In the genomic region with DNA sequence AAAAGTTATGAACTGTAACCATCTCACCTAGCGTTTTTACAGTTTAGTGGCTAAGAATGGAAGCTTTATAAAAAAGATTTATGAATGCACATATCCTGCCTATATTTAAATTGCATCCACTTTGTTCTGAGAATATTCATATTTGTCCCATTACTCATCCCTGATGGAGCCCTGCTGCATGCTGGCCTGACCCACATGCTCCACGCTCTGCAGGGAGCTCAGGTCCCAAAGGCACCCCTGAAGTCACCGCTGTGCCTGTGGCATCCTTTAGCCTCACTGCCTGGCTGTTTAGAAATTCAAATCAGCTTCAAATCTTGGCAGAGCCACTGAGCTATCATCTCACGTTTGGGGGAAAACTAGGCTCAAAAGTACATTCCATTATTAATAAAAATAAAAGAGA, we compare ENCODE assay signal across 22 cellular contexts. TPM values are rescaled to one million over a fixed set of nuclear protein-coding genes. Genes with fewer than 3 reads are reported as not detected.
DNase-seq lines count a peak whose midpoint lies in the region; ATAC-seq and TF ChIP-seq lines count a peak whose summit lies in the region.
"Had no signal": no experiment of that assay in that cellular context is flagged by ENCODE, and none has a peak within 500 bp of the region (broad histone marks: within the 10 kb centered on the region; RNA-seq: fewer than 3 reads in every experiment).

No MANE protein-coding gene starts in this region.

- no peak for TF ChIP-seq POLR2A in IMR-90 (IDR thresholded peaks at IDR 0.05; ENCODE audit: low read depth, low read length)

- no peak overlapping the region for H4K91ac ChIP-seq in IMR-90 (ENCODE audit: insufficient read depth, low read depth, low read length)

- H3K27ac Mint-ChIP-seq in glutamatergic neuron (ENCODE audit: unreplicated experiment), result no peak overlapping the region
- H3K27ac Mint-ChIP-seq: activated CD4-positive, alpha-beta T cell treated with anti-CD3 and anti-CD28 coated beads, Interleukin-2, amount 10 ng/mL, durations not matched to agents 7 days and 5 days; activated naive CD4-positive, alpha-beta T cell treated with anti-CD3 and anti-CD28 coated beads, Interleukin-2, amount 10 ng/mL, durations not matched to agents 7 days and 5 days; effector memory CD8-positive, alpha-beta T cell; naive thymus-derived CD8-positive, alpha-beta T cell; stimulated activated naive CD8-positive, alpha-beta T cell treated with anti-CD3 and anti-CD28 coated beads, Interleukin-15, Interleukin-2, amounts not matched to agents 100 ng/mL and 50 ng/mL, for 24 hours had no signal

- H3K9me3 ChIP-seq in IMR-90 (ENCODE audit: control insufficient read depth, insufficient read depth, low read length) (no peaks in the 10 kb centered on the region), mammary epithelial cell (replicated peaks; ENCODE audit: insufficient read depth, low read length) (no peaks in the 10 kb centered on the region)
- H3K9me3 ChIP-seq: prostate gland had no signal

- H2AK9ac ChIP-seq in IMR-90 (replicated peaks; ENCODE audit: low read depth, low read length, poor library complexity), result no peak overlapping the region

- no peak overlapping the region for H2AK5ac ChIP-seq in IMR-90 (ENCODE audit: low read depth, low read length)

- H3K36me3 ChIP-seq in IMR-90 (ENCODE audit: control insufficient read depth, insufficient read depth, low read length) (no peaks in the 10 kb centered on the region), mammary epithelial cell (ENCODE audit: insufficient read depth, low read length) (no peaks in the 10 kb centered on the region)
- H3K36me3 ChIP-seq: prostate gland had no signal

- H3K79me1 ChIP-seq in IMR-90 (ENCODE audit: low read depth in 1 of 2, low read length in 2 of 2), result no peaks in the 10 kb centered on the region

- DNase-seq in AG20443 (ENCODE audit: low spot score), result peak; percentile 45
- peak; percentile 9 for DNase-seq in IMR-90
- peak; percentile 5 for DNase-seq in mammary epithelial cell
- DNase-seq in glutamatergic neuron, result peak; percentile 30
- DNase-seq in NCI-H748 treated with DMSO at 0.1 percent for 48 hours (lab: John Stamatoyannopoulos, UW), result no peak
- DNase-seq in stimulated activated CD4-positive, alpha-beta T cell treated with anti-CD3 and anti-CD28 coated beads, Interleukin-15, amount 100 ng/mL, for 24 hours, result no peak
- DNase-seq in central memory CD4-positive, alpha-beta T cell, result no peak
- DNase-seq: activated CD4-positive, alpha-beta T cell treated with anti-CD3 and anti-CD28 coated beads, Interleukin-2, amount 10 ng/mL, durations not matched to agents 7 days and 5 days; activated naive CD4-positive, alpha-beta T cell treated with anti-CD3 and anti-CD28 coated beads, Interleukin-2, amount 10 ng/mL, durations not matched to agents 7 days and 5 days; effector memory CD8-positive, alpha-beta T cell; naive thymus-derived CD8-positive, alpha-beta T cell; NCI-H2029; NCI-H510A; stimulated activated CD4-positive, alpha-beta T cell treated with anti-CD3 and anti-CD28 coated beads, Interleukin-12 subunit alpha, Interleukin-12 subunit beta, amount 100 ng/mL, for 4 hours had no signal

- POLR2A ChIA-PET in IMR-90 (lab: Charles Lee; ENCODE audit: unreplicated experiment), result no interaction called here

- 60% methylated on average over 1 of the region's 4 CpGs; no CpG with 5 or more reads in 1 of the 2 experiments for WGBS in IMR-90 (ENCODE audit: extremely low coverage in 2 of 2, insufficient read length in 1 of 2), 2 experiments
- 64% methylated on average over 4 of the region's 4 CpGs for WGBS in mammary epithelial cell (ENCODE audit: low coverage, missing lambda C conversion rate)

- BruUV-seq in IMR-90 (replicated peaks; lab: Mats Ljungman, UMichigan), result no TSS peak
- BruUV-seq in mammary epithelial cell (replicated peaks; lab: Mats Ljungman, UMichigan), result no TSS peak

- peak; percentile 56; the same call in 1 of the 2 replicates for ATAC-seq in IMR-90 (ENCODE audit: low read depth)
- no peak for ATAC-seq in HG02852 (IDR thresholded peaks at IDR 0.05; ENCODE audit: unreplicated experiment)
- ATAC-seq: effector memory CD8-positive, alpha-beta T cell; HCT116; HepG2; naive thymus-derived CD8-positive, alpha-beta T cell had no signal

- H4K5ac ChIP-seq in IMR-90 (ENCODE audit: low read depth, low read length), result no peak overlapping the region

- no peaks in the 10 kb centered on the region for H3K9me1 ChIP-seq in IMR-90 (ENCODE audit: insufficient read depth, low read length)

- H3K14ac ChIP-seq in IMR-90 (replicated peaks; ENCODE audit: low read depth, low read length), result no peak overlapping the region

- no peak overlapping the region for H3K4me2 ChIP-seq in IMR-90 (ENCODE audit: low read depth, low read length)
- H3K4me2 ChIP-seq in mammary epithelial cell (ENCODE audit: insufficient read depth, low read depth, low read length), result no peak overlapping the region

- in situ Hi-C loops in IMR-90 (cut with MboI; ENCODE audit: low sequenced_read_pairs) (no loop called here), mammary epithelial cell (cut with MboI; ENCODE audit: low sequenced_read_pairs in 2 of 2) (no loop called here)

- no peak for TF ChIP-seq CTCF in IMR-90 (conservative IDR thresholded peaks at IDR 0.05; ENCODE audit: low read depth, low read length)
- TF ChIP-seq CTCF in mammary epithelial cell (conservative IDR thresholded peaks at IDR 0.05 in 1 of 2, IDR thresholded peaks at IDR 0.05 in 1 of 2; ENCODE audit: extremely low read depth in 1 of 2, insufficient read depth in 1 of 2, low read depth in 1 of 2, low read length in 2 of 2), result no peak
- no peak for TF ChIP-seq CTCF in glutamatergic neuron (IDR thresholded peaks at IDR 0.05; ENCODE audit: partially characterized antibody, unreplicated experiment)

- H3K27ac ChIP-seq in IMR-90 (ENCODE audit: insufficient read depth, low read length) (no peak overlapping the region), mammary epithelial cell (ENCODE audit: insufficient read depth, low read depth, low read length) (no peak overlapping the region)
- H3K27ac ChIP-seq: prostate gland had no signal

- TF ChIP-seq RAD21 in IMR-90 (IDR thresholded peaks at IDR 0.05; ENCODE audit: low read length), result no peak

- H3K27me3 ChIP-seq in IMR-90 (ENCODE audit: control insufficient read depth, insufficient read depth, low read length), result no peaks in the 10 kb centered on the region
- H3K27me3 ChIP-seq in mammary epithelial cell (ENCODE audit: insufficient read depth, low read length), result peaks cover 2% of the 10 kb centered on the region

- CTCF ChIA-PET in IMR-90 (lab: Yijun Ruan, JAX) (no interaction called here), mammary epithelial cell (lab: Charles Lee; ENCODE audit: low non-redundant PET) (no interaction called here)

- H3K4me1 ChIP-seq in IMR-90 (ENCODE audit: control insufficient read depth, insufficient read depth, low read length) (no peaks in the 10 kb centered on the region), mammary epithelial cell (ENCODE audit: insufficient read depth, low read length) (no peaks in the 10 kb centered on the region)
- H3K4me1 ChIP-seq: prostate gland had no signal

- H3K79me2 ChIP-seq in mammary epithelial cell (ENCODE audit: insufficient read depth, low read length), result no peaks in the 10 kb centered on the region

- H2BK120ac ChIP-seq in IMR-90 (ENCODE audit: low read depth, low read length), result no peak overlapping the region

- no peak overlapping the region for H4K8ac ChIP-seq in IMR-90 (ENCODE audit: low read depth in 2 of 2, low read length in 2 of 2)

- peaks cover 4% of the 10 kb centered on the region for H3K27me3 Mint-ChIP-seq in glutamatergic neuron (ENCODE audit: unreplicated experiment)
- H3K27me3 Mint-ChIP-seq: activated CD4-positive, alpha-beta T cell treated with anti-CD3 and anti-CD28 coated beads, Interleukin-2, amount 10 ng/mL, durations not matched to agents 7 days and 5 days; activated naive CD4-positive, alpha-beta T cell treated with anti-CD3 and anti-CD28 coated beads, Interleukin-2, amount 10 ng/mL, durations not matched to agents 7 days and 5 days; effector memory CD8-positive, alpha-beta T cell had no signal

- H3K4ac ChIP-seq in IMR-90 (ENCODE audit: low read depth, low read length), result no peak overlapping the region

- no peaks in the 10 kb centered on the region for H3K9me3 Mint-ChIP-seq in glutamatergic neuron (ENCODE audit: unreplicated experiment)

- H2BK20ac ChIP-seq in IMR-90 (ENCODE audit: low read depth, low read length), result no peak overlapping the region

- H3K4me1 Mint-ChIP-seq in glutamatergic neuron (ENCODE audit: low read depth, unreplicated experiment), result peaks cover 5% of the 10 kb centered on the region
- H3K4me1 Mint-ChIP-seq: activated CD4-positive, alpha-beta T cell treated with anti-CD3 and anti-CD28 coated beads, Interleukin-2, amount 10 ng/mL, durations not matched to agents 7 days and 5 days; activated naive CD4-positive, alpha-beta T cell treated with anti-CD3 and anti-CD28 coated beads, Interleukin-2, amount 10 ng/mL, durations not matched to agents 7 days and 5 days; naive thymus-derived CD8-positive, alpha-beta T cell had no signal

- H2AFZ ChIP-seq in IMR-90 (replicated peaks; ENCODE audit: low read length, poor library complexity) (no peak overlapping the region), mammary epithelial cell (ENCODE audit: low read depth, low read length) (no peak overlapping the region)

- H2BK5ac ChIP-seq in IMR-90 (ENCODE audit: low read depth, low read length, poor library complexity, severe bottlenecking), result no peak overlapping the region

- H3K18ac ChIP-seq in IMR-90 (ENCODE audit: low read depth, low read length), result no peak overlapping the region

- no peak overlapping the region for H3K23ac ChIP-seq in IMR-90 (ENCODE audit: low read depth, low read length)

- H2BK15ac ChIP-seq in IMR-90 (ENCODE audit: low read depth, low read length), result no peak overlapping the region

- H3K4me3 Mint-ChIP-seq in glutamatergic neuron (ENCODE audit: unreplicated experiment), result no peak overlapping the region
- H3K4me3 Mint-ChIP-seq: activated CD4-positive, alpha-beta T cell treated with anti-CD3 and anti-CD28 coated beads, Interleukin-2, amount 10 ng/mL, durations not matched to agents 7 days and 5 days; activated naive CD4-positive, alpha-beta T cell treated with anti-CD3 and anti-CD28 coated beads, Interleukin-2, amount 10 ng/mL, durations not matched to agents 7 days and 5 days; effector memory CD8-positive, alpha-beta T cell; naive thymus-derived CD8-positive, alpha-beta T cell; stimulated activated naive CD8-positive, alpha-beta T cell treated with anti-CD3 and anti-CD28 coated beads, Interleukin-15, Interleukin-2, amounts not matched to agents 100 ng/mL and 50 ng/mL, for 24 hours had no signal

- H3K9ac ChIP-seq in IMR-90 (ENCODE audit: low read depth, low read length) (no peak overlapping the region), mammary epithelial cell (ENCODE audit: insufficient read depth, low read length) (no peak overlapping the region)

- H3K4me3 ChIP-seq in IMR-90 (ENCODE audit: insufficient read depth, low read depth, low read length) (no peak overlapping the region), mammary epithelial cell (replicated peaks in 1 of 3; ENCODE audit: insufficient read depth in 1 of 3, low read depth in 2 of 3, low read length in 3 of 3) (no peak overlapping the region)
- H3K4me3 ChIP-seq: prostate gland had no signal

- H4K20me1 ChIP-seq in IMR-90 (ENCODE audit: insufficient read depth, low read length) (no peaks in the 10 kb centered on the region), mammary epithelial cell (ENCODE audit: insufficient read depth, low read length) (no peaks in the 10 kb centered on the region)

- no peaks in the 10 kb centered on the region for H3K36me3 Mint-ChIP-seq in glutamatergic neuron (ENCODE audit: unreplicated experiment)
- H3K36me3 Mint-ChIP-seq: activated naive CD4-positive, alpha-beta T cell treated with anti-CD3 and anti-CD28 coated beads, Interleukin-2, amount 10 ng/mL, durations not matched to agents 7 days and 5 days; naive thymus-derived CD8-positive, alpha-beta T cell had no signal

- dilution Hi-C loops in IMR-90 (cut with HindIII; ENCODE audit: low sequenced_read_pairs, unreplicated experiment), result no loop called here
- dilution Hi-C loops in mammary epithelial cell (cut with HindIII; ENCODE audit: low sequenced_read_pairs), result no loop called here

- no peak overlapping the region for H3K56ac ChIP-seq in IMR-90 (ENCODE audit: extremely low read depth, insufficient read depth, low read length)

- intact Hi-C loops in IMR-90 (cut with micrococcal nuclease) (no loop called here), mammary epithelial cell (cut with micrococcal nuclease) (no loop called here)

RNA-seq across cellular contexts. Expression of a gene that starts 24.4 kb away (rescaled TPM):
- 0.18 TPM in 1 of 2 replicates, not detected in the other for total RNA-seq in IMR-90 (2012; rRNA removed)
- 0.05 TPM in 1 of 2 replicates, not detected in the other for polyA plus RNA-seq in IMR-90 (2012; rRNA removed)
- polyA plus RNA-seq in IMR-90 (2012; cell fraction: cytosol; rRNA removed), result not detected in 2 replicates
- 0.10 TPM in 1 of 2 replicates, not detected in the other for polyA plus RNA-seq in IMR-90 (2012; cell fraction: nucleus; rRNA removed; ENCODE audit: low replicate concordance)
- under 1 TPM in 1 of 2 donors, not detected in 1; 0.17 TPM for total RNA-seq in mammary epithelial cell
- polyA plus RNA-seq in mammary epithelial cell, result not detected
- polyA minus RNA-seq in mammary epithelial cell, result not detected
- not detected for total RNA-seq in glutamatergic neuron (ENCODE audit: unreplicated experiment)
- total RNA-seq: activated CD4-positive, alpha-beta T cell treated with anti-CD3 and anti-CD28 coated beads, Interleukin-2, amount 10 ng/mL, durations not matched to agents 7 days and 5 days; glomerular endothelial cell; HepG2; lung microvascular endothelial cell; naive thymus-derived CD8-positive, alpha-beta T cell had no signal
- polyA plus RNA-seq: HepG2; naive thymus-derived CD8-positive, alpha-beta T cell; urinary bladder had no signal

Comparison
In these comparisons a context has a peak if more than half of its experiments do, and no peak if none do; other contexts are left out.
1. DNase-seq: peak in AG20443 (single experiment), IMR-90 (single experiment), mammary epithelial cell (single experiment) and glutamatergic neuron (single experiment); none in NCI-H748 treated with DMSO at 0.1 percent for 48 hours (single experiment), stimulated activated CD4-positive, alpha-beta T cell treated with anti-CD3 and anti-CD28 coated beads, Interleukin-15, amount 100 ng/mL, for 24 hours (single experiment) and central memory CD4-positive, alpha-beta T cell (single experiment).